4 cellular contexts compared by ENCODE assay signal in the genomic region with DNA sequence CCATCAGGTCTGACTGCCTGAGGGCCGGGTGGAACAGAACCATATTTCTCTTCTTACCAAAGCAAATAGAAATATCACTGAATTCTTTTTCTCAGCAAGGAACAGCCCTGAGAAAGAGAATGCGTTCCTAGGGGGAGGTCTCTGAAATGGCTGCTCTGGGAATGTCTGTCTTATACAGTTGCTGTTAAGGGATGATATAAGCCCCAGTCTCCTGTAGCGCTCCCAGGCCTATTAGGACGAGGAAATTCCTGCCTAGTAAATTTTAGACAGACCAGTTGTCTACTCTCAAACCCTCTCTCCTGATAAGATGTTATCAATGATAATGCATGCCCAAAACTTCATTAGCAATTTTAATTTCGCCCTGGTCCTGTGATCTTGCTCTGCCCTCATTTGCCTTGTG.
DNase-seq lines count a peak whose midpoint lies in the region; ATAC-seq, FAIRE-seq and TF ChIP-seq lines count a peak whose summit lies in the region.
"Not testable (repeated sequence)": the region's sequence is repeated elsewhere in the genome, so short reads cannot be mapped to it uniquely, and the experiment has no call there.

No MANE protein-coding gene starts in this region.

- BruUV-seq in K562 (replicated peaks; lab: Mats Ljungman, UMichigan) = not testable (repeated sequence)

- not testable (repeated sequence) for H2BK12ac ChIP-seq in trophoblast cell (ENCODE audit: low read length)

- intact Hi-C loops in K562 (cut with micrococcal nuclease) = not testable (repeated sequence)

- not testable (repeated sequence) for H4K91ac ChIP-seq in trophoblast cell (ENCODE audit: low read depth, low read length)

- 3% methylated on average over 4 of the region's 5 CpGs for WGBS in K562 (ENCODE audit: insufficient coverage, low coverage, missing lambda C conversion rate)
- no CpG with 5 or more reads among the region's 5 CpGs for WGBS in trophoblast cell (ENCODE audit: extremely low coverage, insufficient coverage, insufficient read length)

- not testable (repeated sequence) for H3K9ac ChIP-seq in K562 (ENCODE audit: insufficient read depth in 1 of 2, low read depth in 2 of 2, low read length in 2 of 2); trophoblast cell (ENCODE audit: low read length)

- H2AFZ ChIP-seq in K562 (ENCODE audit: low read depth, low read length); trophoblast cell (ENCODE audit: insufficient read depth, low read length, poor library complexity): not testable (repeated sequence)

- H3K18ac ChIP-seq in trophoblast cell (ENCODE audit: low read length) = not testable (repeated sequence)

- not testable (repeated sequence) for ATAC-seq in K562

- not testable (repeated sequence) for H4K20me1 ChIP-seq in K562 (replicated peaks; ENCODE audit: control insufficient read depth, insufficient read depth, low read length)

- not testable (repeated sequence) for H3K4me1 ChIP-seq in HEK293 (ENCODE audit: control insufficient read depth, insufficient read depth, low read length); K562 (replicated peaks in 1 of 2; ENCODE audit: control insufficient read depth in 2 of 2, insufficient read depth in 2 of 2, low read length in 2 of 2); trophoblast cell (ENCODE audit: control insufficient read depth in 1 of 2, insufficient read depth in 2 of 2, low read length in 2 of 2)

- TF ChIP-seq CTCF in HEK293 (tag by site-specific recombination; IDR thresholded peaks at IDR 0.05); K562 (IDR thresholded peaks at IDR 0.05 in 2 of 3, conservative IDR thresholded peaks at IDR 0.05 in 1 of 3; ENCODE audit: insufficient read depth in 2 of 3, low read depth in 1 of 3, low read length in 3 of 3): not testable (repeated sequence)

- H3K27ac ChIP-seq in HEK293 (ENCODE audit: extremely low read depth, low read depth, low read length); K562 (ENCODE audit: extremely low read depth, low read depth, low read length); trophoblast cell (ENCODE audit: low read depth, low read length): not testable (repeated sequence)

- not testable (repeated sequence) for TF ChIP-seq RAD21 in K562 (CRISPR knock-in tag; conservative IDR thresholded peaks at IDR 0.05 in 1 of 2, IDR thresholded peaks at IDR 0.05 in 1 of 2)

- not testable (repeated sequence) for H3K4me2 ChIP-seq in K562 (ENCODE audit: insufficient read depth, low read length); trophoblast cell (ENCODE audit: low read length)

- TF ChIP-seq POLR2A in K562 (conservative IDR thresholded peaks at IDR 0.05) = not testable (repeated sequence)

- CTCF ChIA-PET in HEK293 (lab: Yijun Ruan, JAX); K562 (lab: Yijun Ruan, JAX; ENCODE audit: low intra/inter-chr PET ratio): not testable (repeated sequence)

- H3K36me3 ChIP-seq in HEK293 (ENCODE audit: control insufficient read depth in 2 of 2, insufficient read depth in 1 of 2, low read length in 2 of 2); K562 (ENCODE audit: control insufficient read depth, insufficient read depth, low read length); trophoblast cell (ENCODE audit: control insufficient read depth in 1 of 2, insufficient read depth in 2 of 2, low read length in 2 of 2): not testable (repeated sequence)

- in situ Hi-C loops in K562 (cut with MboI) = not testable (repeated sequence)

- H3K79me2 ChIP-seq in K562 (ENCODE audit: control insufficient read depth, insufficient read depth, low read length); trophoblast cell (ENCODE audit: control insufficient read depth, insufficient read depth, low read length, poor library complexity): not testable (repeated sequence)

- H4K12ac ChIP-seq in trophoblast cell (ENCODE audit: low read depth, low read length) = not testable (repeated sequence)

- not testable (repeated sequence) for H3K4me3 ChIP-seq in HEK293 (ENCODE audit: low read depth, low read length); K562; trophoblast cell (ENCODE audit: low read depth, low read length)

- not testable (repeated sequence) for H3K79me1 ChIP-seq in trophoblast cell (ENCODE audit: low read length)

- H2AK5ac ChIP-seq in trophoblast cell (ENCODE audit: low read length) = not testable (repeated sequence)

- H3K27me3 ChIP-seq in K562 (ENCODE audit: control insufficient read depth in 2 of 2, insufficient read depth in 2 of 2, low read length in 2 of 2); trophoblast cell (ENCODE audit: insufficient read depth, low read length): not testable (repeated sequence)

- not testable (repeated sequence) for H2BK120ac ChIP-seq in trophoblast cell (ENCODE audit: insufficient read depth, low read length, poor library complexity)

- POLR2A ChIA-PET in HEK293 (lab: Yijun Ruan, JAX); K562 (lab: Yijun Ruan, JAX): not testable (repeated sequence)

- FAIRE-seq in K562 (lab: Jason Lieb, UNC) = not testable (repeated sequence)

- H3K9me3 ChIP-seq in HEK293 (ENCODE audit: control insufficient read depth, insufficient read depth, low read depth, low read length); K562 (replicated peaks; ENCODE audit: control insufficient read depth, insufficient read depth, low read depth, low read length); trophoblast cell (ENCODE audit: insufficient read depth, low read depth, low read length): not testable (repeated sequence)

- H3K9me1 ChIP-seq in K562 (ENCODE audit: control insufficient read depth, insufficient read depth, low read length) = not testable (repeated sequence)

- not testable (repeated sequence) for H3K14ac ChIP-seq in trophoblast cell (ENCODE audit: low read length)

- H3K23ac ChIP-seq in trophoblast cell (ENCODE audit: low read length) = not testable (repeated sequence)

- H4K8ac ChIP-seq in trophoblast cell (ENCODE audit: low read depth, low read length) = not testable (repeated sequence)

- not testable (repeated sequence) for H3K4ac ChIP-seq in trophoblast cell (ENCODE audit: low read depth, low read length)

- not testable (repeated sequence) for H2BK5ac ChIP-seq in trophoblast cell (ENCODE audit: low read depth, low read length, poor library complexity)

- TF ChIP-seq EP300 in K562 (IDR thresholded peaks at IDR 0.05; ENCODE audit: low read length) = not testable (repeated sequence)

- DNase-seq in OCI-M1 (lab: John Stamatoyannopoulos, UW) (peak; percentile 6), trophoblast cell (peak; percentile 9 to 31)
- not testable (repeated sequence) for DNase-seq in K562 (ENCODE audit: extremely low read depth in 1 of 4, low spot score in 3 of 4)

TF ChIP-seq in HEK293, 187 proteins besides CTCF, POLR2A, EP300 and RAD21:
- TF ChIP-seq SETDB1 (IDR thresholded peaks at IDR 0.05; ENCODE audit: insufficient read length, low read length) = peak; percentile 85

TF ChIP-seq in K562, 482 proteins besides CTCF, POLR2A, EP300 and RAD21:
- TF ChIP-seq TRIM28 (IDR thresholded peaks at IDR 0.05) = peak; percentile 51; the same call in 1 of the 2 replicates
TF ChIP-seq in K562: peak in this region for 1; not testable (repeated sequence) for 481.
